Comparison of ENCODE assay signal across 1 cellular context in genomic region chr7:102129636-102130370, GRCh38.
TF ChIP-seq lines count a peak whose summit lies in the region.

No MANE protein-coding gene starts in this region.

TF ChIP-seq in WTC11, 78 proteins besides CTCF, POLR2A, EP300 and RAD21 (continued from another document):
- TF ChIP-seq ZNF512 (CRISPR knock-in tag; IDR thresholded peaks at IDR 0.05; ENCODE audit: borderline replicate concordance), result no peak
- no peak for TF ChIP-seq FOXJ3 (CRISPR knock-in tag; IDR thresholded peaks at IDR 0.05; ENCODE audit: borderline replicate concordance)
- TF ChIP-seq ATF3 (CRISPR knock-in tag; conservative IDR thresholded peaks at IDR 0.05), result no peak
- no peak for TF ChIP-seq SMAD3 (CRISPR knock-in tag; IDR thresholded peaks at IDR 0.05; ENCODE audit: borderline replicate concordance)
- no peak for TF ChIP-seq TEAD1 (CRISPR knock-in tag; IDR thresholded peaks at IDR 0.05)
- TF ChIP-seq ZNF423 (CRISPR knock-in tag; IDR thresholded peaks at IDR 0.05), result no peak
- no peak for TF ChIP-seq CREB1 (CRISPR knock-in tag; IDR thresholded peaks at IDR 0.05)
- TF ChIP-seq KAT7 (CRISPR knock-in tag; IDR thresholded peaks at IDR 0.05; ENCODE audit: borderline replicate concordance), result no peak
